Comparison of ENCODE assay signal across 25 cellular contexts in the genomic region with DNA sequence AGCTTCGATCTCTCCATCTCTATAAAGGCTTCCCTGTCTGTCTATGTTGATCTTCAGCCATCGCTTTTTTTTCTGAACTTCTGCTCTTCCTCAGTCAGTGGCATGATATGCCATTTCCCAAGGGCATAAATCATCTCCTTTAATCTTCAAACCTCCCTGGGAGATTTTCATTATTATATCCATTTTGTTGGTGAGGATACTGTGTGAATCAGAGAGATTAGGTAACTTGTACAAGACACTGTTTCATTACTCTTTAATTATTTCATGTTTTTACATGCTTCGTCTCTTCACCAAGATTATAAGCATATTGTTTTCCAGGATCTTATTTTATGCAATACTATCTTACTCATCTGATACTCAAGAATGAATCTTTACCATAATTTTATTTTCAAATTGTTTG.
DNase-seq lines count a peak whose midpoint lies in the region; ATAC-seq, FAIRE-seq and TF ChIP-seq lines count a peak whose summit lies in the region.
"Had no signal": no experiment of that assay in that cellular context is flagged by ENCODE, and none has a peak within 500 bp of the region (broad histone marks: within the 10 kb centered on the region; RNA-seq: fewer than 3 reads in every experiment).

No MANE protein-coding gene starts in this region.

- H3K27me3 Mint-ChIP-seq in MCF 10A (ENCODE audit: insufficient read depth, unreplicated experiment) = no peaks in the 10 kb centered on the region

- H3K4me2 ChIP-seq in parathyroid adenoma (ENCODE audit: low read length) = no peak overlapping the region
- H3K4me2 ChIP-seq: BLaER1, GM23338 had no signal

- no peaks in the 10 kb centered on the region for H3K36me3 Mint-ChIP-seq in MCF 10A (ENCODE audit: insufficient read depth, unreplicated experiment)
- H3K36me3 Mint-ChIP-seq: CD4-positive, CD25-positive, alpha-beta regulatory T cell; CD8-positive, alpha-beta T cell had no signal

- no peaks in the 10 kb centered on the region for H3K9me3 ChIP-seq in breast epithelium
- no peaks in the 10 kb centered on the region for H3K9me3 ChIP-seq in parathyroid adenoma (ENCODE audit: control insufficient read depth, low read length)
- H3K9me3 ChIP-seq: BLaER1, Caco-2 had no signal

- no peaks in the 10 kb centered on the region for H3K4me1 ChIP-seq in breast epithelium
- peaks cover 18% of the 10 kb centered on the region for H3K4me1 ChIP-seq in parathyroid adenoma
- H3K4me1 ChIP-seq: BLaER1, Caco-2 had no signal

- H3K4me3 ChIP-seq in breast epithelium (no peak overlapping the region), bronchial epithelial cell (ENCODE audit: low read depth, low read length) (no peak overlapping the region), parathyroid adenoma (ENCODE audit: low read depth, low read length) (no peak overlapping the region)
- H3K4me3 ChIP-seq: BLaER1, GM12878, GM23338 had no signal

- no peak for TF ChIP-seq CTCF in MCF 10A (IDR thresholded peaks at IDR 0.05; ENCODE audit: unreplicated experiment)
- no peak for TF ChIP-seq CTCF in breast epithelium (IDR thresholded peaks at IDR 0.05)
- no peak for TF ChIP-seq CTCF in bronchial epithelial cell (IDR thresholded peaks at IDR 0.05; ENCODE audit: insufficient read depth, low read length, severe bottlenecking)
- TF ChIP-seq CTCF in parathyroid adenoma (IDR thresholded peaks at IDR 0.05) = no peak

- H3K79me2 ChIP-seq in parathyroid adenoma = no peaks in the 10 kb centered on the region

- ATAC-seq in esophagus mucosa (peak; percentile 83), GM21737 (IDR thresholded peaks at IDR 0.05; ENCODE audit: unreplicated experiment) (no peak)
- ATAC-seq: CD8-positive, alpha-beta T cell; GM12878; GM23338; HCT116 had no signal

- no peak for FAIRE-seq in bronchial epithelial cell (lab: Jason Lieb, UNC)
- FAIRE-seq: A204.1, GM12878, GM19239 had no signal

- H3K36me3 ChIP-seq in breast epithelium = no peaks in the 10 kb centered on the region
- H3K36me3 ChIP-seq in bronchial epithelial cell (ENCODE audit: control insufficient read depth, insufficient read depth, low read length) = no peaks in the 10 kb centered on the region
- no peaks in the 10 kb centered on the region for H3K36me3 ChIP-seq in parathyroid adenoma (ENCODE audit: control insufficient read depth, insufficient read depth, low read length)
- H3K36me3 ChIP-seq: BLaER1 had no signal

- peak overlapping the region; percentile 31 for H2AFZ ChIP-seq in parathyroid adenoma
- H2AFZ ChIP-seq: GM23338 had no signal

- peaks cover 5% of the 10 kb centered on the region for H3K9me3 Mint-ChIP-seq in MCF 10A (ENCODE audit: unreplicated experiment)
- H3K9me3 Mint-ChIP-seq: CD4-positive, CD25-positive, alpha-beta regulatory T cell; CD8-positive, alpha-beta T cell; GM23338; H9 had no signal

- BruUV-seq in MCF 10A (replicated peaks; lab: Mats Ljungman, UMichigan) = no TSS peak

- H3K27me3 ChIP-seq in breast epithelium (no peaks in the 10 kb centered on the region), bronchial epithelial cell (ENCODE audit: control insufficient read depth, insufficient read depth, low read length) (no peaks in the 10 kb centered on the region), parathyroid adenoma (ENCODE audit: control insufficient read depth, insufficient read depth, low read length) (no peaks in the 10 kb centered on the region)
- H3K27me3 ChIP-seq: BLaER1 had no signal

- no peak overlapping the region for H3K27ac ChIP-seq in breast epithelium
- peak overlapping the region; percentile 12 for H3K27ac ChIP-seq in parathyroid adenoma
- H3K27ac ChIP-seq: 22Rv1, BLaER1, C4-2B had no signal

- H3K4me1 Mint-ChIP-seq in MCF 10A (ENCODE audit: insufficient read depth, unreplicated experiment) = peaks cover 17% of the 10 kb centered on the region
- H3K4me1 Mint-ChIP-seq: B cell; CD4-positive, CD25-positive, alpha-beta regulatory T cell had no signal

- intact Hi-C loops in MCF 10A (cut with micrococcal nuclease) (no loop called here), breast epithelium (cut with DNase I; ENCODE audit: low total_unique reads) (no loop called here)

- H3K27ac Mint-ChIP-seq in MCF 10A (ENCODE audit: low read depth, unreplicated experiment) = peak overlapping the region; percentile 9
- H3K27ac Mint-ChIP-seq: B cell; CD4-positive, CD25-positive, alpha-beta regulatory T cell; CD8-positive, alpha-beta T cell; GM23338; H9 had no signal

- DNase-seq in MCF 10A (ENCODE audit: unreplicated experiment) (peak; percentile 46), breast epithelium (ENCODE audit: low spot score in 2 of 2) (no peak), bronchial epithelial cell (ENCODE audit: low read depth) (peak; percentile 93), NCI-H524 treated with DMSO at 0.1 percent for 48 hours (lab: John Stamatoyannopoulos, UW) (no peak), DMS 273 (lab: John Stamatoyannopoulos, UW; ENCODE audit: unreplicated experiment) (no peak)
- DNase-seq: Caco-2; CD4-positive, CD25-positive, alpha-beta regulatory T cell; CD8-positive, alpha-beta T cell; DMS 273 treated with DMSO at 0.1 percent for 48 hours; DMS79; EL; GDM1; H9 had no signal

- no peak for TF ChIP-seq POLR2A in breast epithelium (IDR thresholded peaks at IDR 0.05)

- POLR2A ChIA-PET in MCF 10A (lab: Yijun Ruan, JAX) = interaction anchor here (1.0 to 2.2 kb wide), 3 partner anchors 9 to 38 kb away, joined by 3 to 10 read pairs (median 5); no protein-coding TSS in a partner anchor

- CTCF ChIA-PET in MCF 10A (lab: Yijun Ruan, JAX) = no interaction called here

- H3K9ac ChIP-seq in parathyroid adenoma = no peak overlapping the region
- H3K9ac ChIP-seq: BLaER1 had no signal

- no peak overlapping the region for H3K4me3 Mint-ChIP-seq in MCF 10A (ENCODE audit: unreplicated experiment)
- H3K4me3 Mint-ChIP-seq: B cell; CD4-positive, CD25-positive, alpha-beta regulatory T cell; CD8-positive, alpha-beta T cell; GM23338; H9 had no signal

Comparison
In these comparisons a context has a peak if more than half of its experiments do, and no peak if none do; other contexts are left out.
1. DNase-seq: peak in MCF 10A (single experiment) and bronchial epithelial cell (single experiment); none in breast epithelium (0 of 2), NCI-H524 treated with DMSO at 0.1 percent for 48 hours (single experiment) and DMS 273 (single experiment).